1 cellular context compared by ENCODE assay signal in genomic region chr4:87370071-87370470, GRCh38.
TF ChIP-seq lines count a peak whose summit lies in the region.

No MANE protein-coding gene starts in this region.

TF ChIP-seq in endothelial cell of umbilical vein, 7 proteins besides CTCF, POLR2A, EP300 and RAD21:
- TF ChIP-seq MYC (IDR thresholded peaks at IDR 0.05; ENCODE audit: low read depth, low read length): no peak
- no peak for TF ChIP-seq FOS (IDR thresholded peaks at IDR 0.05; ENCODE audit: borderline replicate concordance, insufficient read depth, low read length)
